In genomic region chr2:54673501-54673998, GRCh38 we compare ENCODE assay signal across 8 cellular contexts. TPM values are rescaled to one million over a fixed set of nuclear protein-coding genes. Genes with fewer than 3 reads are reported as not detected.
DNase-seq lines count a peak whose midpoint lies in the region; ATAC-seq and TF ChIP-seq lines count a peak whose summit lies in the region.

No MANE protein-coding gene starts in this region.

- ATAC-seq in GM18907 (IDR thresholded peaks at IDR 0.05; ENCODE audit: unreplicated experiment) (peak; percentile 49), HG03108 (IDR thresholded peaks at IDR 0.05; ENCODE audit: unreplicated experiment) (peak; percentile 46), Right ventricle myocardium superior (ENCODE audit: poor library complexity) (peak; percentile 81), gastrocnemius medialis (peak; percentile 73 to 78)

- H3K36me3 ChIP-seq in gastrocnemius medialis = peaks cover 0 to 19% of the 10 kb centered on the region in 2 donors
- peaks cover 23% of the 10 kb centered on the region for H3K36me3 ChIP-seq in SJCRH30

- H3K4me3 ChIP-seq in gastrocnemius medialis (peak overlapping the region in 3 of 4 donors; percentile 10 to 39 (median 25)), SJCRH30 (no peak overlapping the region)

- peak; percentile 12 to 62 for TF ChIP-seq POLR2A in gastrocnemius medialis (IDR thresholded peaks at IDR 0.05)

- in situ Hi-C loops in gastrocnemius medialis (cut with MboI; ENCODE audit: low sequenced_read_pairs in 4 of 4) = loop anchor here in 1 of 4 donors (25.0 kb wide), 1 partner anchor 164 kb away; no protein-coding TSS in a partner anchor

- DNase-seq in activated T-cell treated with anti-CD3 and anti-CD28 coated beads for 48 hours (ENCODE audit: low read depth) = peak; percentile 36
- peak; percentile 92 for DNase-seq in Right ventricle myocardium superior
- peak; percentile 68 to 75 for DNase-seq in gastrocnemius medialis
- DNase-seq in SJCRH30 = no peak
- DNase-seq in effector CD8-positive, alpha-beta T cell (lab: John Stamatoyannopoulos, UW) = no peak
- no peak for DNase-seq in mesenteric fat pad (ENCODE audit: low spot score)

- no peaks in the 10 kb centered on the region for H3K9me3 ChIP-seq in gastrocnemius medialis
- H3K9me3 ChIP-seq in SJCRH30 (replicated peaks) = no peaks in the 10 kb centered on the region

- TF ChIP-seq CTCF in gastrocnemius medialis (IDR thresholded peaks at IDR 0.05 in 4 of 5, conservative IDR thresholded peaks at IDR 0.05 in 1 of 5) = no peak

- intact Hi-C loops in Right ventricle myocardium superior (cut with DNase I) (no loop called here), gastrocnemius medialis (cut with DNase I; ENCODE audit: low total_unique reads) (no loop called here)

- peaks cover 18 to 34% of the 10 kb centered on the region in 2 donors for H3K4me1 ChIP-seq in gastrocnemius medialis
- no peaks in the 10 kb centered on the region for H3K4me1 ChIP-seq in SJCRH30

- H3K27me3 ChIP-seq in gastrocnemius medialis (no peaks in the 10 kb centered on the region), SJCRH30 (no peaks in the 10 kb centered on the region)

- H3K27ac ChIP-seq in gastrocnemius medialis (peak overlapping the region; percentile 79 to 86 (median 82)), SJCRH30 (no peak overlapping the region)

RNA-seq across cellular contexts. Expression of gene EML6, which starts 49.9 kb away (rescaled TPM):
- total RNA-seq in Right ventricle myocardium superior = 0.56 TPM
- 10 to 100 TPM in 2 of 4 donors, 1 to 10 TPM in 2; 2.7 to 42.5 (median 11.9) TPM for total RNA-seq in gastrocnemius medialis
- total RNA-seq in SJCRH30 (2014; rRNA removed; shearing (Covaris generic)) = 1.0 and 2.2 TPM in 2 replicates
- 2.4 TPM for total RNA-seq in mesenteric fat pad

Comparison
In these comparisons a context has a peak if more than half of its experiments do, and no peak if none do; other contexts are left out.
1. DNase-seq: peak in activated T-cell treated with anti-CD3 and anti-CD28 coated beads for 48 hours (single experiment), Right ventricle myocardium superior (single experiment) and gastrocnemius medialis (2 of 2); none in SJCRH30 (0 of 2), effector CD8-positive, alpha-beta T cell (single experiment) and mesenteric fat pad (single experiment).
2. Peak in every context shown above with its lines, with median percentiles within 50 percentile points of each other: ATAC-seq.